22 cellular contexts compared by ENCODE assay signal in genomic region chr16:1314399-1315068, GRCh38. TPM values are rescaled to one million over a fixed set of nuclear protein-coding genes. Genes with fewer than 3 reads are reported as not detected.
A peak's percentile ranks its signal among the peaks of the same experiment; 100 is the strongest.
DNase-seq lines count a peak whose midpoint lies in the region; ATAC-seq and TF ChIP-seq lines count a peak whose summit lies in the region.
"Had no signal": no experiment of that assay in that cellular context is flagged by ENCODE, and none has a peak within 500 bp of the region (broad histone marks: within the 10 kb centered on the region; RNA-seq: fewer than 3 reads in every experiment).

No MANE protein-coding gene starts in this region.

- H3K36me3 ChIP-seq in endodermal cell (ENCODE audit: control insufficient read depth, insufficient read depth, low read length) (peaks cover 65% of the 10 kb centered on the region), trophoblast cell (ENCODE audit: control insufficient read depth in 1 of 2, insufficient read depth in 2 of 2, low read length in 2 of 2) (peaks cover 70 to 75% of the 10 kb centered on the region in 2 experiments)

- H3K4me2 ChIP-seq in trophoblast cell (ENCODE audit: low read length), result no peak overlapping the region
- H3K4me2 ChIP-seq: KMS-11 had no signal

- H3K23ac ChIP-seq in trophoblast cell (ENCODE audit: low read length), result no peak overlapping the region

- TF ChIP-seq CTCF in GM12865 (IDR thresholded peaks at IDR 0.05; ENCODE audit: insufficient read depth, low read depth, low read length, missing control alignments) (no peak), endodermal cell (conservative IDR thresholded peaks at IDR 0.05) (no peak), mesothelial cell of epicardium (IDR thresholded peaks at IDR 0.05; ENCODE audit: unreplicated experiment) (no peak)

- WGBS in endodermal cell (ENCODE audit: insufficient coverage in 1 of 2, insufficient read length in 1 of 2), 2 experiments, result 91 to 94% methylated on average over 11 to 28 of the region's 28 CpGs
- no CpG with 5 or more reads among the region's 28 CpGs for WGBS in trophoblast cell (ENCODE audit: extremely low coverage, insufficient coverage, insufficient read length)

- no peaks in the 10 kb centered on the region for H3K4me1 ChIP-seq in endodermal cell (ENCODE audit: control insufficient read depth, insufficient read depth, low read length)
- H3K4me1 ChIP-seq in trophoblast cell (ENCODE audit: control insufficient read depth in 1 of 2, insufficient read depth in 2 of 2, low read length in 2 of 2), result peaks cover 11 to 13% of the 10 kb centered on the region in 2 experiments

- H2BK12ac ChIP-seq in trophoblast cell (ENCODE audit: low read length), result no peak overlapping the region

- ATAC-seq in HG03565 (IDR thresholded peaks at IDR 0.05; ENCODE audit: unreplicated experiment), result no peak
- ATAC-seq: HepG2 had no signal

- H3K4me3 Mint-ChIP-seq in IgD-negative memory B cell (peak overlapping the region in 2 of 4 donors; percentile 68), endodermal cell (no peak overlapping the region), mesothelial cell of epicardium (no peak overlapping the region)
- H3K4me3 Mint-ChIP-seq: CD4-positive, alpha-beta T cell had no signal

- H3K9me3 ChIP-seq in endodermal cell (ENCODE audit: control insufficient read depth, low read length), result no peaks in the 10 kb centered on the region
- peaks cover 4% of the 10 kb centered on the region for H3K9me3 ChIP-seq in trophoblast cell (ENCODE audit: insufficient read depth, low read depth, low read length)
- H3K9me3 ChIP-seq: HAP-1 had no signal

- DNase-seq in GM12865 (ENCODE audit: low read depth) (peak; percentile 1), endodermal cell (no peak), trophoblast cell (no peak), mesothelial cell of epicardium (ENCODE audit: low spot score in 2 of 2, unreplicated experiment in 2 of 2) (no peak), NCI-H748 (lab: John Stamatoyannopoulos, UW; ENCODE audit: unreplicated experiment) (no peak), erythroblast (lab: John Stamatoyannopoulos, UW) (no peak)
- DNase-seq: CD4-positive, alpha-beta T cell; NCI-H1694; NCI-H2081; NCI-H2171 treated with DMSO at 0.1 percent for 48 hours; NCI-H524 treated with DMSO at 0.1 percent for 48 hours; Right ventricle myocardium superior had no signal

- no peak for TF ChIP-seq POLR2A in erythroblast (IDR thresholded peaks at IDR 0.05; ENCODE audit: low read length)

- no peaks in the 10 kb centered on the region for H3K9me3 Mint-ChIP-seq in IgD-negative memory B cell
- H3K9me3 Mint-ChIP-seq in endodermal cell, result no peaks in the 10 kb centered on the region
- no peaks in the 10 kb centered on the region for H3K9me3 Mint-ChIP-seq in mesothelial cell of epicardium
- H3K9me3 Mint-ChIP-seq: CD4-positive, alpha-beta T cell had no signal

- no peak overlapping the region for H3K27ac ChIP-seq in endodermal cell (ENCODE audit: low read depth, low read length)
- no peak overlapping the region for H3K27ac ChIP-seq in trophoblast cell (ENCODE audit: low read depth, low read length)
- H3K27ac ChIP-seq: HL-60, KMS-11 had no signal

- H3K18ac ChIP-seq in trophoblast cell (ENCODE audit: low read length), result no peak overlapping the region

- no peak overlapping the region for H3K4me3 ChIP-seq in GM12865 (ENCODE audit: low read depth, low read length)
- no peak overlapping the region for H3K4me3 ChIP-seq in endodermal cell (ENCODE audit: low read length)
- no peak overlapping the region for H3K4me3 ChIP-seq in trophoblast cell (ENCODE audit: low read depth, low read length)
- H3K4me3 ChIP-seq: HAP-1 had no signal

- no peaks in the 10 kb centered on the region for H3K79me1 ChIP-seq in trophoblast cell (ENCODE audit: low read length)

- H3K27me3 Mint-ChIP-seq in IgD-negative memory B cell (no peaks in the 10 kb centered on the region), endodermal cell (ENCODE audit: insufficient read depth) (no peaks in the 10 kb centered on the region), mesothelial cell of epicardium (ENCODE audit: low read depth) (no peaks in the 10 kb centered on the region)
- H3K27me3 Mint-ChIP-seq: CD4-positive, alpha-beta T cell had no signal

- H4K8ac ChIP-seq in trophoblast cell (ENCODE audit: low read depth, low read length), result no peak overlapping the region

- no peak overlapping the region for H2BK5ac ChIP-seq in trophoblast cell (ENCODE audit: low read depth, low read length, poor library complexity)

- H3K79me2 ChIP-seq in trophoblast cell (ENCODE audit: control insufficient read depth, insufficient read depth, low read length, poor library complexity), result peaks cover 42% of the 10 kb centered on the region

- peaks cover 2% of the 10 kb centered on the region for H3K36me3 Mint-ChIP-seq in IgD-negative memory B cell
- H3K36me3 Mint-ChIP-seq in endodermal cell (ENCODE audit: low read depth), result peaks cover 61% of the 10 kb centered on the region
- H3K36me3 Mint-ChIP-seq in mesothelial cell of epicardium, result peaks cover 27% of the 10 kb centered on the region

- H4K12ac ChIP-seq in trophoblast cell (ENCODE audit: low read depth, low read length), result no peak overlapping the region

- H3K4me1 Mint-ChIP-seq in IgD-negative memory B cell, result peaks cover 13 to 16% (median 14%) of the 10 kb centered on the region in 3 donors
- peaks cover 11% of the 10 kb centered on the region for H3K4me1 Mint-ChIP-seq in endodermal cell
- peaks cover 23% of the 10 kb centered on the region for H3K4me1 Mint-ChIP-seq in mesothelial cell of epicardium

- no peak overlapping the region for H2AK5ac ChIP-seq in trophoblast cell (ENCODE audit: low read length)

- H2BK120ac ChIP-seq in trophoblast cell (ENCODE audit: insufficient read depth, low read length, poor library complexity), result no peak overlapping the region

- H3K9ac ChIP-seq in endodermal cell (ENCODE audit: extremely low read depth, low read length, poor library complexity, severe bottlenecking) (no peak overlapping the region), trophoblast cell (ENCODE audit: low read length) (no peak overlapping the region)
- H3K9ac ChIP-seq: KMS-11 had no signal

- no peak overlapping the region for H3K14ac ChIP-seq in trophoblast cell (ENCODE audit: low read length)

- H2AFZ ChIP-seq in trophoblast cell (ENCODE audit: insufficient read depth, low read length, poor library complexity), result no peak overlapping the region

- peak overlapping the region; percentile 86 for H3K4ac ChIP-seq in trophoblast cell (ENCODE audit: low read depth, low read length)

- peak overlapping the region in 2 of 3 donors; percentile 46 to 60 for H3K27ac Mint-ChIP-seq in IgD-negative memory B cell
- peak overlapping the region; percentile 64 for H3K27ac Mint-ChIP-seq in endodermal cell
- H3K27ac Mint-ChIP-seq in mesothelial cell of epicardium, result no peak overlapping the region
- H3K27ac Mint-ChIP-seq: CD4-positive, alpha-beta T cell had no signal

- H3K27me3 ChIP-seq in endodermal cell (ENCODE audit: control insufficient read depth, insufficient read depth, low read length, poor library complexity, severe bottlenecking) (no peaks in the 10 kb centered on the region), trophoblast cell (ENCODE audit: insufficient read depth, low read length) (no peaks in the 10 kb centered on the region)

- no peak overlapping the region for H4K91ac ChIP-seq in trophoblast cell (ENCODE audit: low read depth, low read length)

RNA-seq across cellular contexts. Expression of gene UBE2I, which starts 5.1 kb away (rescaled TPM):
- 165 TPM for polyA plus RNA-seq in IgD-negative memory B cell
- total RNA-seq in endodermal cell, result 100 to 1,000 TPM; 250 to 294 TPM
- 223 TPM for polyA plus RNA-seq in endodermal cell (2013, experiment 1 of 2)
- polyA plus RNA-seq in endodermal cell (2013, experiment 2 of 2), result 222 TPM
- polyA plus RNA-seq in trophoblast cell (2013), result 191 and 198 TPM in 2 replicates
- total RNA-seq in mesothelial cell of epicardium, result 205 to 214 TPM (median 208 TPM) in 3 replicates

RNA-seq across cellular contexts. Expression of gene BAIAP3, which starts 18.9 kb away (rescaled TPM):
- 26.0 TPM for polyA plus RNA-seq in IgD-negative memory B cell
- total RNA-seq in endodermal cell (10 to 100 TPM; 25.0 to 43.5 TPM), mesothelial cell of epicardium (1.3 to 2.4 TPM (median 2.3 TPM) in 3 replicates)
- polyA plus RNA-seq in endodermal cell (2013, experiment 1 of 2), result 21.8 TPM
- polyA plus RNA-seq in endodermal cell (2013, experiment 2 of 2), result 19.6 TPM
- polyA plus RNA-seq in trophoblast cell (2013), result 2.1 and 2.5 TPM in 2 replicates

RNA-seq across cellular contexts. Expression of gene TSR3, which starts 37.1 kb away (rescaled TPM):
- 116 TPM for polyA plus RNA-seq in IgD-negative memory B cell
- 10 to 100 TPM; 64.9 to 67.4 TPM for total RNA-seq in endodermal cell
- polyA plus RNA-seq in endodermal cell (2013, experiment 1 of 2), result 47.0 TPM
- 44.1 TPM for polyA plus RNA-seq in endodermal cell (2013, experiment 2 of 2)
- polyA plus RNA-seq in trophoblast cell (2013), result 34.9 and 35.3 TPM in 2 replicates
- 42.1 to 43.7 TPM (median 42.7 TPM) in 3 replicates for total RNA-seq in mesothelial cell of epicardium

RNA-seq across cellular contexts. Expression of gene GNPTG, which starts 37.2 kb away (rescaled TPM):
- 55.9 TPM for polyA plus RNA-seq in IgD-negative memory B cell
- total RNA-seq in endodermal cell (10 to 100 TPM; 34.0 to 38.4 TPM), mesothelial cell of epicardium (47.8 to 52.9 TPM (median 48.4 TPM) in 3 replicates)
- polyA plus RNA-seq in endodermal cell (2013, experiment 1 of 2), result 22.5 TPM
- 22.2 TPM for polyA plus RNA-seq in endodermal cell (2013, experiment 2 of 2)
- polyA plus RNA-seq in trophoblast cell (2013), result 23.8 and 24.6 TPM in 2 replicates

RNA-seq across cellular contexts. Expression of gene TPSD1, which starts 58.7 kb away (rescaled TPM):
- not detected for polyA plus RNA-seq in IgD-negative memory B cell
- total RNA-seq in endodermal cell (not detected), mesothelial cell of epicardium (not detected in 3 replicates)
- not detected for polyA plus RNA-seq in endodermal cell (2013, experiment 1 of 2)
- not detected for polyA plus RNA-seq in endodermal cell (2013, experiment 2 of 2)
- not detected in 2 replicates for polyA plus RNA-seq in trophoblast cell (2013)
- total RNA-seq: CD4-positive, alpha-beta T cell; G401; HepG2; HT-29; SK-MEL-5 had no signal
- polyA plus RNA-seq: BJ, HepG2 had no signal
